Comparison of ENCODE assay signal across 28 cellular contexts in genomic region chr2:172924070-172924469, GRCh38.
"Had no signal": no experiment of that assay in that cellular context is flagged by ENCODE, and none has a peak within 500 bp of the region (broad histone marks: within the 10 kb centered on the region; RNA-seq: fewer than 3 reads in every experiment).

No MANE protein-coding gene starts in this region.

- H3K9me3 Mint-ChIP-seq: activated CD4-positive, alpha-beta memory T cell treated with anti-CD3 and anti-CD28 coated beads for 36 hours; activated CD4-positive, alpha-beta T cell treated with anti-CD3 and anti-CD28 coated beads, Interleukin-2, amount 10 ng/mL, durations not matched to agents 24 days and 14 days; activated T-helper 1 cell treated with anti-CD3 and anti-CD28 coated beads, Interleukin-12 subunit alpha, Interleukin-12 subunit beta, Interleukin-2, Interleukin-4 antibody, amounts not matched to agents 30 ng/mL and 10 ng/mL and 1 ng/mL, durations not matched to agents 14 hours and 24 hours and 36 hours; activated T-helper 2 cell treated with anti-CD3 and anti-CD28 coated beads, Interferon-gamma antibody, Interleukin-2, Interleukin-4, amounts not matched to agents 10 μg/mL and 5 μg/mL and 100 μg/mL, durations not matched to agents 14 hours and 24 hours and 36 hours; central memory CD8-positive, alpha-beta T cell; dendritic cell treated with granulocyte-macrophage colony-stimulating factor and Interleukin-4, amounts not matched to agents 40 ng/mL and 50 ng/mL, for 4 days; effector memory CD8-positive, alpha-beta T cell had no signal

- H3K27ac Mint-ChIP-seq: activated CD4-positive, alpha-beta memory T cell treated with anti-CD3 and anti-CD28 coated beads for 36 hours; activated CD4-positive, alpha-beta T cell treated with anti-CD3 and anti-CD28 coated beads for 36 hours; activated CD4-positive, alpha-beta T cell treated with anti-CD3 and anti-CD28 coated beads, Interleukin-2, amount 10 ng/mL, durations not matched to agents 24 days and 14 days; activated CD8-positive, alpha-beta memory T cell treated with anti-CD3 and anti-CD28 coated beads, Interleukin-2, amount 10 ng/mL, durations not matched to agents 7 days and 5 days; activated CD8-positive, alpha-beta T cell treated with anti-CD3 and anti-CD28 coated beads, Interleukin-2, amount 10 ng/mL, durations not matched to agents 7 days and 5 days; activated naive CD8-positive, alpha-beta T cell; activated T-helper 1 cell treated with anti-CD3 and anti-CD28 coated beads, Interleukin-12 subunit alpha, Interleukin-12 subunit beta, Interleukin-2, Interleukin-4 antibody, amounts not matched to agents 30 ng/mL and 10 ng/mL and 1 ng/mL, durations not matched to agents 14 hours and 24 hours and 36 hours; activated T-helper 2 cell treated with anti-CD3 and anti-CD28 coated beads, Interferon-gamma antibody, Interleukin-2, Interleukin-4, amounts not matched to agents 10 μg/mL and 5 μg/mL and 100 μg/mL, durations not matched to agents 14 hours and 24 hours and 36 hours; dendritic cell treated with granulocyte-macrophage colony-stimulating factor and Interleukin-4, amounts not matched to agents 40 ng/mL and 50 ng/mL, for 4 days; effector memory CD8-positive, alpha-beta T cell had no signal

- H3K36me3 ChIP-seq: brain microvascular endothelial cell, esophagus squamous epithelium, gastroesophageal sphincter had no signal

- H3K4me3 Mint-ChIP-seq: activated CD4-positive, alpha-beta memory T cell treated with anti-CD3 and anti-CD28 coated beads for 36 hours; activated CD4-positive, alpha-beta T cell treated with anti-CD3 and anti-CD28 coated beads for 36 hours; activated CD4-positive, alpha-beta T cell treated with anti-CD3 and anti-CD28 coated beads, Interleukin-2, amount 10 ng/mL, durations not matched to agents 24 days and 14 days; activated CD8-positive, alpha-beta memory T cell treated with anti-CD3 and anti-CD28 coated beads, Interleukin-2, amount 10 ng/mL, durations not matched to agents 7 days and 5 days; activated CD8-positive, alpha-beta T cell treated with anti-CD3 and anti-CD28 coated beads, Interleukin-2, amount 10 ng/mL, durations not matched to agents 7 days and 5 days; activated naive CD8-positive, alpha-beta T cell; activated T-helper 1 cell treated with anti-CD3 and anti-CD28 coated beads, Interleukin-12 subunit alpha, Interleukin-12 subunit beta, Interleukin-2, Interleukin-4 antibody, amounts not matched to agents 30 ng/mL and 10 ng/mL and 1 ng/mL, durations not matched to agents 14 hours and 24 hours and 36 hours; central memory CD8-positive, alpha-beta T cell; dendritic cell treated with granulocyte-macrophage colony-stimulating factor and Interleukin-4, amounts not matched to agents 40 ng/mL and 50 ng/mL, for 4 days; effector memory CD8-positive, alpha-beta T cell had no signal

- H3K27me3 ChIP-seq: brain microvascular endothelial cell, esophagus squamous epithelium, gastroesophageal sphincter had no signal

- H3K36me3 Mint-ChIP-seq: activated CD4-positive, alpha-beta memory T cell treated with anti-CD3 and anti-CD28 coated beads for 36 hours; activated CD8-positive, alpha-beta memory T cell treated with anti-CD3 and anti-CD28 coated beads, Interleukin-2, amount 10 ng/mL, durations not matched to agents 7 days and 5 days had no signal

- H3K4me1 Mint-ChIP-seq: activated CD4-positive, alpha-beta T cell treated with anti-CD3 and anti-CD28 coated beads for 36 hours; activated CD8-positive, alpha-beta memory T cell treated with anti-CD3 and anti-CD28 coated beads, Interleukin-2, amount 10 ng/mL, durations not matched to agents 7 days and 5 days; central memory CD8-positive, alpha-beta T cell had no signal

- H3K27ac ChIP-seq: brain microvascular endothelial cell, coronary artery, esophagus squamous epithelium, gastroesophageal sphincter had no signal

- ATAC-seq: activated CD4-positive, alpha-beta T cell treated with anti-CD3 and anti-CD28 coated beads for 36 hours; activated CD8-positive, alpha-beta memory T cell treated with anti-CD3 and anti-CD28 coated beads, Interleukin-2, amount 10 ng/mL, durations not matched to agents 7 days and 5 days; activated CD8-positive, alpha-beta T cell treated with anti-CD3 and anti-CD28 coated beads, Interleukin-2, amount 10 ng/mL, durations not matched to agents 7 days and 5 days; effector memory CD8-positive, alpha-beta T cell; gastroesophageal sphincter had no signal

- DNase-seq: activated CD4-positive, alpha-beta memory T cell treated with anti-CD3 and anti-CD28 coated beads for 36 hours; activated CD4-positive, alpha-beta T cell treated with anti-CD3 and anti-CD28 coated beads for 36 hours; activated CD4-positive, alpha-beta T cell treated with anti-CD3 and anti-CD28 coated beads, Interleukin-2, amount 10 ng/mL, durations not matched to agents 24 days and 14 days; activated CD4-positive, CD25-positive, alpha-beta regulatory T cell; activated CD4-positive, CD25-positive, alpha-beta regulatory T cell treated with anti-CD3 and anti-CD28 coated beads, Interleukin-2, amount 50 U/mL, for 72 hours; activated CD8-positive, alpha-beta memory T cell treated with anti-CD3 and anti-CD28 coated beads, Interleukin-2, amount 10 ng/mL, durations not matched to agents 7 days and 5 days; activated CD8-positive, alpha-beta memory T cell treated with anti-CD3 and anti-CD28 coated beads, Interleukin-2, amount 50 U/mL, for 4 hours; activated CD8-positive, alpha-beta T cell treated with anti-CD3 and anti-CD28 coated beads, Interleukin-2, amount 10 ng/mL, durations not matched to agents 7 days and 5 days; activated effector memory CD4-positive, alpha-beta T cell treated with anti-CD3 and anti-CD28 coated beads, Interleukin-2, amount 50 U/mL, for 16 hours; activated naive CD4-positive, alpha-beta T cell treated with anti-CD3 and anti-CD28 coated beads, Interleukin-2, amount 50 U/mL, for 16 hours; activated naive CD4-positive, alpha-beta T cell treated with Interleukin-2 at 50 U/mL for 16 hours; activated T-cell treated with anti-CD3 and anti-CD28 coated beads, Interleukin-2, amount 50 U/mL, for 1 hour; activated T-cell treated with anti-CD3 and anti-CD28 coated beads, Interleukin-2, amount 50 U/mL, for 48 hours; amniotic stem cell; anterior cingulate cortex; brain microvascular endothelial cell; effector CD4-positive, alpha-beta T cell; effector memory CD8-positive, alpha-beta T cell; esophagus squamous epithelium; foreskin melanocyte; T-helper 2 cell had no signal

- H3K9me3 ChIP-seq: esophagus squamous epithelium, gastroesophageal sphincter had no signal

- H3K4me3 ChIP-seq: coronary artery, esophagus squamous epithelium, gastroesophageal sphincter had no signal
